Comparison of ENCODE assay signal across 8 cellular contexts in genomic region chr6:13710552-13711383, GRCh38. TPM values are rescaled to one million over a fixed set of nuclear protein-coding genes. Genes with fewer than 3 reads are reported as not detected.
DNase-seq lines count a peak whose midpoint lies in the region; ATAC-seq and TF ChIP-seq lines count a peak whose summit lies in the region.

No MANE protein-coding gene starts in this region.

- H4K20me1 ChIP-seq in smooth muscle cell (ENCODE audit: low read depth), result peaks cover 47% of the 10 kb centered on the region

- H3K4me3 ChIP-seq in breast epithelium (peak overlapping the region; percentile 74 to 92 (median 78)), smooth muscle cell (peak overlapping the region; percentile 99)

- intact Hi-C loops in breast epithelium (cut with DNase I; ENCODE audit: low total_unique reads), result no loop called here

- DNase-seq in C1 segment of cervical spinal cord (lab: John Stamatoyannopoulos, UW) (peak in 9 of 14 donors; percentile 21 to 68 (median 45)), breast epithelium (ENCODE audit: low spot score in 2 of 2) (peak; percentile 24 to 53), iris pigment epithelial cell (ENCODE audit: low read depth) (peak; percentile 29), smooth muscle cell (lab: John Stamatoyannopoulos, UW; ENCODE audit: unreplicated experiment) (peak; percentile 7), NCI-H345 treated with DMSO at 0.1 percent for 48 hours (lab: John Stamatoyannopoulos, UW; ENCODE audit: unreplicated experiment) (no peak)

- H3K4me1 ChIP-seq in breast epithelium (peaks cover 0 to 3% of the 10 kb centered on the region in 2 donors), smooth muscle cell (ENCODE audit: low read depth) (peaks cover 30% of the 10 kb centered on the region)

- H3K4me2 ChIP-seq in smooth muscle cell, result peak overlapping the region; percentile 87

- H3F3A ChIP-seq in smooth muscle cell (ENCODE audit: low read depth), result peaks cover 6% of the 10 kb centered on the region

- peak overlapping the region; percentile 94 for H3K27ac Mint-ChIP-seq in T-helper 1 cell treated with Interleukin-12 subunit alpha and Interleukin-12 subunit beta and Interleukin-4 antibody, amounts not matched to agents 30 μg/mL and 1 μg/mL, for 36 hours

- H3K27me3 ChIP-seq in breast epithelium, result no peaks in the 10 kb centered on the region
- no peaks in the 10 kb centered on the region for H3K27me3 ChIP-seq in smooth muscle cell (ENCODE audit: low read depth)

- H3K4me1 Mint-ChIP-seq in T-helper 1 cell treated with Interleukin-12 subunit alpha and Interleukin-12 subunit beta and Interleukin-4 antibody, amounts not matched to agents 30 μg/mL and 1 μg/mL, for 36 hours (ENCODE audit: low read depth), result peaks cover 46% of the 10 kb centered on the region

- WGBS in smooth muscle cell (ENCODE audit: low lambda C conversion rate), result under 1% methylated on average over 39 of the region's 84 CpGs

- H3K36me3 ChIP-seq in breast epithelium (no peaks in the 10 kb centered on the region), smooth muscle cell (ENCODE audit: low read depth) (no peaks in the 10 kb centered on the region)

- peak overlapping the region; percentile 11 for H2AFZ ChIP-seq in smooth muscle cell (ENCODE audit: low read depth)

- ATAC-seq in GM19452 (IDR thresholded peaks at IDR 0.05; ENCODE audit: unreplicated experiment), result peak; percentile 13
- ATAC-seq in HG03469 (IDR thresholded peaks at IDR 0.05; ENCODE audit: unreplicated experiment), result peak; percentile 6

- no peaks in the 10 kb centered on the region for H3K9me3 ChIP-seq in breast epithelium
- H3K9me3 ChIP-seq in smooth muscle cell (replicated peaks; ENCODE audit: low read depth), result no peaks in the 10 kb centered on the region

- H3K4me3 Mint-ChIP-seq in T-helper 1 cell treated with Interleukin-12 subunit alpha and Interleukin-12 subunit beta and Interleukin-4 antibody, amounts not matched to agents 30 μg/mL and 1 μg/mL, for 36 hours, result peak overlapping the region; percentile 98

- no peaks in the 10 kb centered on the region for H3K27me3 Mint-ChIP-seq in T-helper 1 cell treated with Interleukin-12 subunit alpha and Interleukin-12 subunit beta and Interleukin-4 antibody, amounts not matched to agents 30 μg/mL and 1 μg/mL, for 36 hours (ENCODE audit: low read depth)

- H3K27ac ChIP-seq in breast epithelium, result peak overlapping the region; percentile 97 to 98
- H3K27ac ChIP-seq in smooth muscle cell (ENCODE audit: low read depth), result peak overlapping the region; percentile 76

- peaks cover 6% of the 10 kb centered on the region for H3K36me3 Mint-ChIP-seq in T-helper 1 cell treated with Interleukin-12 subunit alpha and Interleukin-12 subunit beta and Interleukin-4 antibody, amounts not matched to agents 30 μg/mL and 1 μg/mL, for 36 hours (ENCODE audit: low read depth)

- H3K79me2 ChIP-seq in smooth muscle cell (ENCODE audit: low read depth), result peaks cover 51% of the 10 kb centered on the region

- H3K9me3 Mint-ChIP-seq in T-helper 1 cell treated with Interleukin-12 subunit alpha and Interleukin-12 subunit beta and Interleukin-4 antibody, amounts not matched to agents 30 μg/mL and 1 μg/mL, for 36 hours, result peaks cover 4% of the 10 kb centered on the region

- TF ChIP-seq POLR2A in breast epithelium (IDR thresholded peaks at IDR 0.05), result no peak

- peak overlapping the region; percentile 91 for H3K9ac ChIP-seq in smooth muscle cell (ENCODE audit: low read depth)

- no peak for TF ChIP-seq CTCF in breast epithelium (IDR thresholded peaks at IDR 0.05)
- no peak for TF ChIP-seq CTCF in smooth muscle cell (IDR thresholded peaks at IDR 0.05; ENCODE audit: borderline replicate concordance, insufficient read depth, poor library complexity, severe bottlenecking)

RNA-seq across cellular contexts. Expression of gene RANBP9, which starts 0.9 kb away (rescaled TPM):
- total RNA-seq in breast epithelium (10 to 100 TPM; 43.9 to 51.5 (median 48.0) TPM), smooth muscle cell (40.9 and 50.3 TPM in 2 replicates)
- polyA plus RNA-seq in smooth muscle cell, result 26.9 and 29.5 TPM in 2 replicates
